In genomic region chr9:88433583-88434240, GRCh38 we compare ENCODE assay signal across 14 cellular contexts. TPM values are rescaled to one million over a fixed set of nuclear protein-coding genes. Genes with fewer than 3 reads are reported as not detected.
DNase-seq lines count a peak whose midpoint lies in the region; ATAC-seq, FAIRE-seq and TF ChIP-seq lines count a peak whose summit lies in the region.
"Had no signal": no experiment of that assay in that cellular context is flagged by ENCODE, and none has a peak within 500 bp of the region (broad histone marks: within the 10 kb centered on the region; RNA-seq: fewer than 3 reads in every experiment).

No MANE protein-coding gene starts in this region.

- POLR2A ChIA-PET in K562 (lab: Yijun Ruan, JAX), result interaction anchor here (0.6 kb wide), 1 partner anchor 388 kb away, joined by 4 read pairs; no protein-coding TSS in a partner anchor

- CTCF ChIA-PET in K562 (lab: Yijun Ruan, JAX; ENCODE audit: low intra/inter-chr PET ratio), result no interaction called here

- peak overlapping the region; percentile 56 for H3K4me3 Mint-ChIP-seq in activated CD4-positive, alpha-beta T cell treated with anti-CD3 and anti-CD28 coated beads, Interleukin-2, amount 10 ng/mL, durations not matched to agents 24 days and 14 days

- no TSS peak for BruUV-seq in K562 (replicated peaks; lab: Mats Ljungman, UMichigan)

- 27% methylated on average over 5 of the region's 5 CpGs for WGBS in K562 (ENCODE audit: insufficient coverage, low coverage, missing lambda C conversion rate)

- no peaks in the 10 kb centered on the region for H3K27me3 Mint-ChIP-seq in activated CD4-positive, alpha-beta T cell treated with anti-CD3 and anti-CD28 coated beads, Interleukin-2, amount 10 ng/mL, durations not matched to agents 24 days and 14 days

- no peak overlapping the region for H3K9ac ChIP-seq in K562 (ENCODE audit: insufficient read depth in 1 of 2, low read depth in 2 of 2, low read length in 2 of 2)

- no peak overlapping the region for H2AFZ ChIP-seq in K562 (ENCODE audit: low read depth, low read length)

- no peaks in the 10 kb centered on the region for H3K79me2 ChIP-seq in K562 (ENCODE audit: control insufficient read depth, insufficient read depth, low read length)

- H3K27ac Mint-ChIP-seq in activated CD4-positive, alpha-beta T cell treated with anti-CD3 and anti-CD28 coated beads, Interleukin-2, amount 10 ng/mL, durations not matched to agents 24 days and 14 days, result peak overlapping the region; percentile 83

- intact Hi-C loops in activated CD4-positive, alpha-beta T cell treated with anti-CD3 and anti-CD28 coated beads, Interleukin-2, amount 10 ng/mL, durations not matched to agents 24 days and 14 days (cut with micrococcal nuclease), result loop anchor here (1.0 to 10.0 kb wide), 3 partner anchors 43 to 129 kb away; partner anchors contain the start of gene SPIN1
- intact Hi-C loops in K562 (cut with micrococcal nuclease), result no loop called here

- H3K4me2 ChIP-seq in K562 (ENCODE audit: insufficient read depth, low read length), result no peak overlapping the region

- peaks cover 40% of the 10 kb centered on the region for H3K4me1 Mint-ChIP-seq in activated CD4-positive, alpha-beta T cell treated with anti-CD3 and anti-CD28 coated beads, Interleukin-2, amount 10 ng/mL, durations not matched to agents 24 days and 14 days

- TF ChIP-seq POLR2A in K562 (conservative IDR thresholded peaks at IDR 0.05), result no peak

- peaks cover 4% of the 10 kb centered on the region for H3K9me3 Mint-ChIP-seq in activated CD4-positive, alpha-beta T cell treated with anti-CD3 and anti-CD28 coated beads, Interleukin-2, amount 10 ng/mL, durations not matched to agents 24 days and 14 days

- H3K27ac ChIP-seq in K562 (ENCODE audit: extremely low read depth, low read depth, low read length), result peak overlapping the region; percentile 19; the same call in 1 of the 3 replicates
- H3K27ac ChIP-seq: heart right ventricle, vagina had no signal

- peaks cover 9% of the 10 kb centered on the region; the same call in 1 of the 3 replicates for H3K36me3 ChIP-seq in K562 (ENCODE audit: control insufficient read depth, insufficient read depth, low read length)

- peak; percentile 70 for DNase-seq in activated CD4-positive, alpha-beta T cell treated with anti-CD3 and anti-CD28 coated beads, Interleukin-2, amount 10 ng/mL, durations not matched to agents 24 days and 14 days
- DNase-seq in activated CD4-positive, alpha-beta T cell treated with anti-CD3 and anti-CD28 coated beads, Interleukin-2, amount 50 U/mL, for 4 hours, result no peak
- peak; percentile 65 for DNase-seq in RKO (ENCODE audit: low spot score)
- DNase-seq in K562 (ENCODE audit: extremely low read depth in 1 of 4, low spot score in 3 of 4), result peak in 2 of 4 experiments; percentile 8 to 16
- DNase-seq in renal cortical epithelial cell (ENCODE audit: low read depth), result peak; percentile 40
- no peak for DNase-seq in COLO668 (lab: John Stamatoyannopoulos, UW; ENCODE audit: unreplicated experiment)
- no peak for DNase-seq in SHP77 (lab: John Stamatoyannopoulos, UW)
- no peak for DNase-seq in hepatic stellate cell (ENCODE audit: low spot score)
- DNase-seq: effector CD8-positive, alpha-beta T cell; heart right ventricle; nucleus accumbens had no signal

- no peaks in the 10 kb centered on the region; a peak in 2 of 5 replicates for H3K4me1 ChIP-seq in K562 (replicated peaks in 1 of 2; ENCODE audit: control insufficient read depth in 2 of 2, insufficient read depth in 2 of 2, low read length in 2 of 2)
- H3K4me1 ChIP-seq: heart right ventricle, vagina had no signal

- H3K36me3 Mint-ChIP-seq in activated CD4-positive, alpha-beta T cell treated with anti-CD3 and anti-CD28 coated beads, Interleukin-2, amount 10 ng/mL, durations not matched to agents 24 days and 14 days (ENCODE audit: low read depth), result peaks cover 57% of the 10 kb centered on the region

- no peak for TF ChIP-seq EP300 in K562 (IDR thresholded peaks at IDR 0.05; ENCODE audit: low read length)

- ATAC-seq in K562, result no peak
- ATAC-seq: HCT116, heart right ventricle had no signal

- peak; percentile 49 for FAIRE-seq in K562 (lab: Jason Lieb, UNC)
- FAIRE-seq: GM12891 had no signal

- no peak for TF ChIP-seq RAD21 in K562 (CRISPR knock-in tag; conservative IDR thresholded peaks at IDR 0.05 in 1 of 2, IDR thresholded peaks at IDR 0.05 in 1 of 2)

- no peaks in the 10 kb centered on the region for H3K9me3 ChIP-seq in K562 (replicated peaks; ENCODE audit: control insufficient read depth, insufficient read depth, low read depth, low read length)
- H3K9me3 ChIP-seq: heart right ventricle, vagina had no signal

- H3K4me3 ChIP-seq in K562, result no peak overlapping the region
- H3K4me3 ChIP-seq: heart right ventricle, vagina had no signal

- no peaks in the 10 kb centered on the region for H3K9me1 ChIP-seq in K562 (ENCODE audit: control insufficient read depth, insufficient read depth, low read length)

- H4K20me1 ChIP-seq in K562 (replicated peaks; ENCODE audit: control insufficient read depth, insufficient read depth, low read length), result no peaks in the 10 kb centered on the region

- no peaks in the 10 kb centered on the region for H3K27me3 ChIP-seq in K562 (ENCODE audit: control insufficient read depth in 2 of 2, insufficient read depth in 2 of 2, low read length in 2 of 2)
- H3K27me3 ChIP-seq: heart right ventricle, vagina had no signal

- no peak for TF ChIP-seq CTCF in K562 (IDR thresholded peaks at IDR 0.05 in 2 of 3, conservative IDR thresholded peaks at IDR 0.05 in 1 of 3; ENCODE audit: insufficient read depth in 2 of 3, low read depth in 1 of 3, low read length in 3 of 3)

- in situ Hi-C loops in K562 (cut with MboI), result no loop called here

TF ChIP-seq in K562, 482 proteins besides CTCF, POLR2A, EP300 and RAD21:
- peak; percentile 49; the same call in 1 of the 2 replicates for TF ChIP-seq ATF3 (IDR thresholded peaks at IDR 0.05)
- no peak for TF ChIP-seq ATF3 (CRISPR knock-in tag; conservative IDR thresholded peaks at IDR 0.05)
- no peak for TF ChIP-seq SP2 (IDR thresholded peaks at IDR 0.05; ENCODE audit: extremely low read depth, low read depth, low read length, poor library complexity, severe bottlenecking)
- peak; percentile 57; the same call in 1 of the 2 replicates for TF ChIP-seq JUND (IDR thresholded peaks at IDR 0.05; ENCODE audit: borderline replicate concordance, low read depth, low read length)
- no peak for TF ChIP-seq JUND (tag; IDR thresholded peaks at IDR 0.05; ENCODE audit: borderline replicate concordance, low read depth, low read length)

RNA-seq across cellular contexts. Expression of gene SPIN1, which starts 45.5 kb away (rescaled TPM):
- total RNA-seq in activated CD4-positive, alpha-beta T cell treated with anti-CD3 and anti-CD28 coated beads, Interleukin-2, amount 10 ng/mL, durations not matched to agents 24 days and 14 days, result 29.5 and 31.4 TPM in 2 replicates
- total RNA-seq in K562 (2011; cell fraction: chromatin; rRNA removed; ENCODE audit: low replicate concordance), result 9.9 and 28.0 TPM in 2 replicates
- 5.8 and 7.4 TPM in 2 replicates for total RNA-seq in K562 (2011; cell fraction: nucleolus; rRNA removed)
- total RNA-seq in K562 (2011; cell fraction: nucleoplasm; rRNA removed), result 15.0 and 18.2 TPM in 2 replicates
- 10.2 and 15.1 TPM in 2 replicates for total RNA-seq in K562 (2014; rRNA removed)
- total RNA-seq in K562 (2014; rRNA removed; fragmentation: Illumina TruSeq; extraction: Trizol), result 19.1 and 22.7 TPM in 2 replicates
- 15.5 and 15.6 TPM in 2 replicates for total RNA-seq in K562 (2015; rRNA removed; fragmentation: Illumina TruSeq; extraction: Trizol)
- 18.9 and 20.5 TPM in 2 replicates for total RNA-seq in K562 (2021)
- 22.9 and 25.7 TPM in 2 replicates for polyA plus RNA-seq in K562 (2011; rRNA removed)
- 7.5 and 19.2 TPM in 2 replicates for polyA plus RNA-seq in K562 (2011; cell fraction: cytosol; rRNA removed)
- 11.9 and 19.8 TPM in 2 replicates for polyA plus RNA-seq in K562 (2011; cell fraction: nucleus; rRNA removed)
- 13.9 and 14.5 TPM in 2 replicates for polyA plus RNA-seq in K562 (2012)
- 22.3 and 25.1 TPM in 2 replicates for polyA plus RNA-seq in K562 (2014; fragmentation: Illumina TruSeq; extraction: Trizol)
- 1 to 10 TPM; 7.4 to 7.7 TPM for polyA plus RNA-seq in K562 (2014; fragmentation: Nextera tagmentation; extraction: Ambion mirVana)
- polyA plus RNA-seq in K562 (2014; rRNA removed), result 14.3 and 17.2 TPM in 2 replicates
- 49.7 and 53.6 TPM in 2 replicates for polyA minus RNA-seq in K562 (2011; rRNA and poly(A)+ RNA removed)
- 17.0 and 20.8 TPM in 2 replicates for polyA minus RNA-seq in K562 (2011; cell fraction: cytosol; rRNA and poly(A)+ RNA removed)
- 3.6 and 9.9 TPM in 2 replicates for polyA minus RNA-seq in K562 (2011; cell fraction: nucleus; rRNA and poly(A)+ RNA removed)
- total RNA-seq in renal cortical epithelial cell, result 154 and 211 TPM in 2 replicates

Comparison
In these comparisons a context has a peak if more than half of its experiments do, and no peak if none do; other contexts are left out.
1. DNase-seq: peak in activated CD4-positive, alpha-beta T cell treated with anti-CD3 and anti-CD28 coated beads, Interleukin-2, amount 10 ng/mL, durations not matched to agents 24 days and 14 days (single experiment), RKO (single experiment) and renal cortical epithelial cell (single experiment); none in activated CD4-positive, alpha-beta T cell treated with anti-CD3 and anti-CD28 coated beads, Interleukin-2, amount 50 U/mL, for 4 hours (0 of 2), COLO668 (single experiment), SHP77 (0 of 2) and hepatic stellate cell (single experiment).